8 cellular contexts compared by ENCODE assay signal in genomic region chr10:100185364-100186252, GRCh38. TPM values are rescaled to one million over a fixed set of nuclear protein-coding genes. Genes with fewer than 3 reads are reported as not detected.
DNase-seq lines count a peak whose midpoint lies in the region; ATAC-seq, FAIRE-seq and TF ChIP-seq lines count a peak whose summit lies in the region.

Gene ERLIN1 (minus strand): TSS chr10:100186029. CDS start chr10:100185626, 403 bp downstream.

- H3K36me3 ChIP-seq in neural cell (ENCODE audit: insufficient read depth, low read length): peaks cover 1% of the 10 kb centered on the region

- peaks cover 58% of the 10 kb centered on the region for H3K4me1 Mint-ChIP-seq in stimulated activated naive CD8-positive, alpha-beta T cell treated with anti-CD3 and anti-CD28 coated beads, Interleukin-15, amount 100 ng/mL, for 72 hours

- no peaks in the 10 kb centered on the region for H3K9me2 ChIP-seq in neural cell (ENCODE audit: insufficient read depth, low read length)

- peak; percentile 34 for TF ChIP-seq RAD21 in neural cell (conservative IDR thresholded peaks at IDR 0.05)

- peak; percentile 93 for DNase-seq in EL
- peak; percentile 88 for DNase-seq in H54 (ENCODE audit: insufficient read length, low spot score)
- DNase-seq in M059J (ENCODE audit: low read depth): peak; percentile 90
- DNase-seq in SHP77 treated with DMSO at 0.1 percent for 48 hours (lab: John Stamatoyannopoulos, UW): peak; percentile 88
- DNase-seq in activated effector memory CD4-positive, alpha-beta T cell treated with anti-CD3 and anti-CD28 coated beads, Interleukin-2, amount 50 U/mL, for 16 hours: peak; percentile 97
- DNase-seq in fibroblast of the conjunctiva (ENCODE audit: low read depth): peak; percentile 77
- DNase-seq in stimulated activated naive CD8-positive, alpha-beta T cell treated with anti-CD3 and anti-CD28 coated beads, Interleukin-15, amount 100 ng/mL, for 72 hours: peak; percentile 92

- peak within 1 kb of the TSS; percentile 98 to 99 for H3K27ac Mint-ChIP-seq in stimulated activated naive CD8-positive, alpha-beta T cell treated with anti-CD3 and anti-CD28 coated beads, Interleukin-15, amount 100 ng/mL, for 72 hours

- H2AFZ ChIP-seq in neural cell (ENCODE audit: low read depth, low read length): peak within 1 kb of the TSS; percentile 86

- H3K27me3 Mint-ChIP-seq in stimulated activated naive CD8-positive, alpha-beta T cell treated with anti-CD3 and anti-CD28 coated beads, Interleukin-15, amount 100 ng/mL, for 72 hours: no peaks in the 10 kb centered on the region

- TF ChIP-seq CTCF in neural cell (IDR thresholded peaks at IDR 0.05; ENCODE audit: poor library complexity, severe bottlenecking): no peak

- no peaks in the 10 kb centered on the region for H3K79me2 ChIP-seq in neural cell (replicated peaks; ENCODE audit: insufficient read depth, low read length)

- H3F3A ChIP-seq in neural cell (ENCODE audit: insufficient read depth, low read length, poor library complexity, severe bottlenecking): no peaks in the 10 kb centered on the region

- peak; percentile 88 for TF ChIP-seq POLR2A in H54 (IDR thresholded peaks at IDR 0.05; ENCODE audit: low read depth, low read length)

- H3K9ac ChIP-seq in neural cell (ENCODE audit: low read length): peak within 1 kb of the TSS; percentile 73

- no peaks in the 10 kb centered on the region for H3K9me3 Mint-ChIP-seq in stimulated activated naive CD8-positive, alpha-beta T cell treated with anti-CD3 and anti-CD28 coated beads, Interleukin-15, amount 100 ng/mL, for 72 hours

- peak within 1 kb of the TSS; percentile 64 for H3K4me2 ChIP-seq in neural cell (ENCODE audit: low read length)

- no peaks in the 10 kb centered on the region for H4K20me1 ChIP-seq in neural cell (ENCODE audit: insufficient read depth)

- peak; percentile 15 for FAIRE-seq in H54 (lab: Jason Lieb, UNC)

- H3K4me3 Mint-ChIP-seq in stimulated activated naive CD8-positive, alpha-beta T cell treated with anti-CD3 and anti-CD28 coated beads, Interleukin-15, amount 100 ng/mL, for 72 hours: peak within 1 kb of the TSS; percentile 87 to 99

- H3K27ac ChIP-seq in neural cell (ENCODE audit: low read length): peak within 1 kb of the TSS; percentile 55

- no peak for TF ChIP-seq EP300 in neural cell (conservative IDR thresholded peaks at IDR 0.05; ENCODE audit: poor library complexity, severe bottlenecking)

- no peaks in the 10 kb centered on the region for H3K27me3 ChIP-seq in neural cell (ENCODE audit: insufficient read depth, low read depth, low read length)

- H3K9me3 ChIP-seq in neural cell (ENCODE audit: low read length): no peaks in the 10 kb centered on the region

- peak; percentile 95 for ATAC-seq in stimulated activated naive CD8-positive, alpha-beta T cell treated with anti-CD3 and anti-CD28 coated beads, Interleukin-15, amount 100 ng/mL, for 72 hours

- H3K4me3 ChIP-seq in neural cell (ENCODE audit: low read length): peak within 1 kb of the TSS; percentile 85

TF ChIP-seq in neural cell, 6 proteins besides CTCF, POLR2A, EP300 and RAD21:
- peak; percentile 39 for TF ChIP-seq REST (IDR thresholded peaks at IDR 0.05; ENCODE audit: borderline replicate concordance)
- TF ChIP-seq TAF1 (IDR thresholded peaks at IDR 0.05; ENCODE audit: low read depth): peak; percentile 28
- TF ChIP-seq MXI1 (conservative IDR thresholded peaks at IDR 0.05; ENCODE audit: poor library complexity, severe bottlenecking): peak; percentile 95
- no peak for TF ChIP-seq EZH2 (IDR thresholded peaks at IDR 0.05; ENCODE audit: borderline replicate concordance, insufficient read depth, low read length, poor library complexity, severe bottlenecking)
- TF ChIP-seq SMC3 (conservative IDR thresholded peaks at IDR 0.05; ENCODE audit: poor library complexity): peak; percentile 54
- peak; percentile 33 for TF ChIP-seq POLR2AphosphoS5 (IDR thresholded peaks at IDR 0.05)

RNA-seq across cellular contexts. Expression of gene ERLIN1, which starts in this region (rescaled TPM):
- 34.6 and 64.3 TPM in 2 replicates for total RNA-seq in M059J (2014; rRNA removed; shearing (Covaris generic))
- 6.5 and 7.5 TPM in 2 replicates for polyA plus RNA-seq in neural cell
- 8.8 and 9.7 TPM in 2 replicates for polyA minus RNA-seq in neural cell

Comparison
In these comparisons a context has a peak if more than half of its experiments do, and no peak if none do; other contexts are left out.
1. Peak in every context shown above with its lines: DNase-seq, ATAC-seq, H3K4me3 ChIP-seq and H3K27ac ChIP-seq.